Comparison of ENCODE assay signal across 20 cellular contexts in genomic region chr1:195897072-195897471, GRCh38.
A peak's percentile ranks its signal among the peaks of the same experiment; 100 is the strongest.
DNase-seq lines count a peak whose midpoint lies in the region; ATAC-seq and TF ChIP-seq lines count a peak whose summit lies in the region.
"Had no signal": no experiment of that assay in that cellular context is flagged by ENCODE, and none has a peak within 500 bp of the region (broad histone marks: within the 10 kb centered on the region; RNA-seq: fewer than 3 reads in every experiment).

No MANE protein-coding gene starts in this region.

- peaks cover 4% of the 10 kb centered on the region for H3K27me3 Mint-ChIP-seq in nephron progenitor cell (ENCODE audit: low read depth, poor library complexity)
- H3K27me3 Mint-ChIP-seq: activated CD4-positive, alpha-beta T cell treated with anti-CD3 and anti-CD28 coated beads, Interleukin-2, amount 10 ng/mL, durations not matched to agents 7 days and 5 days; activated naive CD8-positive, alpha-beta T cell; CD8-positive, alpha-beta memory T cell had no signal

- H4K20me1 ChIP-seq in SK-N-SH (ENCODE audit: insufficient read depth) (no peaks in the 10 kb centered on the region), mammary epithelial cell (ENCODE audit: insufficient read depth, low read length) (no peaks in the 10 kb centered on the region)

- in situ Hi-C loops in KBM-7 (cut with MboI; ENCODE audit: low pct_unique_long_range_greater_than_20kb, low sequenced_read_pairs) = no loop called here
- in situ Hi-C loops in mammary epithelial cell (cut with MboI; ENCODE audit: low sequenced_read_pairs in 2 of 2) = no loop called here

- TF ChIP-seq CTCF in SK-N-SH (IDR thresholded peaks at IDR 0.05) = no peak
- TF ChIP-seq CTCF in mammary epithelial cell (conservative IDR thresholded peaks at IDR 0.05 in 1 of 2, IDR thresholded peaks at IDR 0.05 in 1 of 2; ENCODE audit: extremely low read depth in 1 of 2, insufficient read depth in 1 of 2, low read depth in 1 of 2, low read length in 2 of 2) = peak; percentile 20 to 34
- no peak for TF ChIP-seq CTCF in nephron progenitor cell (IDR thresholded peaks at IDR 0.05)

- H3K36me3 ChIP-seq in SK-N-SH (replicated peaks in 1 of 2; ENCODE audit: control insufficient read depth in 1 of 2, insufficient read depth in 2 of 2, low read length in 1 of 2) (no peaks in the 10 kb centered on the region), mammary epithelial cell (ENCODE audit: insufficient read depth, low read length) (no peaks in the 10 kb centered on the region)
- H3K36me3 ChIP-seq: vagina had no signal

- H3K27ac ChIP-seq in SK-N-SH (ENCODE audit: low read depth in 2 of 2, low read length in 1 of 2) = no peak overlapping the region
- H3K27ac ChIP-seq in mammary epithelial cell (ENCODE audit: insufficient read depth, low read depth, low read length) = no peak overlapping the region
- H3K27ac ChIP-seq: parathyroid adenoma, vagina had no signal

- H3F3A ChIP-seq in SK-N-SH (replicated peaks; ENCODE audit: insufficient read depth) = no peaks in the 10 kb centered on the region

- H3K4me3 Mint-ChIP-seq in nephron progenitor cell = no peak overlapping the region
- H3K4me3 Mint-ChIP-seq: activated CD4-positive, alpha-beta T cell treated with anti-CD3 and anti-CD28 coated beads, Interleukin-2, amount 10 ng/mL, durations not matched to agents 7 days and 5 days; activated naive CD8-positive, alpha-beta T cell; activated T-helper 17 cell treated with anti-CD3 and anti-CD28 coated beads, Interleukin-2, amount 50 U/mL, for 72 hours; CD8-positive, alpha-beta memory T cell; natural killer cell; stimulated activated effector memory CD8-positive, alpha-beta T cell treated with anti-CD3 and anti-CD28 coated beads, Interleukin-12 subunit alpha, Interleukin-12 subunit beta, amount 100 ng/mL, for 72 hours had no signal

- no peaks in the 10 kb centered on the region for H3K9me3 Mint-ChIP-seq in nephron progenitor cell
- H3K9me3 Mint-ChIP-seq: activated CD4-positive, alpha-beta T cell treated with anti-CD3 and anti-CD28 coated beads, Interleukin-2, amount 10 ng/mL, durations not matched to agents 7 days and 5 days had no signal

- H3K4me2 ChIP-seq in SK-N-SH = no peak overlapping the region
- H3K4me2 ChIP-seq in mammary epithelial cell (ENCODE audit: insufficient read depth, low read depth, low read length) = no peak overlapping the region

- H3K9ac ChIP-seq in SK-N-SH (no peak overlapping the region), mammary epithelial cell (ENCODE audit: insufficient read depth, low read length) (no peak overlapping the region)
- H3K9ac ChIP-seq: parathyroid adenoma had no signal

- H3K9me3 ChIP-seq in SK-N-SH = no peaks in the 10 kb centered on the region
- no peaks in the 10 kb centered on the region for H3K9me3 ChIP-seq in mammary epithelial cell (replicated peaks; ENCODE audit: insufficient read depth, low read length)
- H3K9me3 ChIP-seq: vagina had no signal

- no TSS peak for BruUV-seq in mammary epithelial cell (replicated peaks; lab: Mats Ljungman, UMichigan)

- H3K9me2 ChIP-seq in SK-N-SH = no peaks in the 10 kb centered on the region

- no peak overlapping the region for H3K4me3 ChIP-seq in SK-N-SH (ENCODE audit: low read depth in 2 of 2, low read length in 1 of 2)
- H3K4me3 ChIP-seq in mammary epithelial cell (replicated peaks in 1 of 3; ENCODE audit: insufficient read depth in 1 of 3, low read depth in 2 of 3, low read length in 3 of 3) = no peak overlapping the region
- H3K4me3 ChIP-seq: vagina had no signal

- no peaks in the 10 kb centered on the region for H3K27me3 ChIP-seq in SK-N-SH (ENCODE audit: insufficient read depth)
- no peaks in the 10 kb centered on the region for H3K27me3 ChIP-seq in mammary epithelial cell (ENCODE audit: insufficient read depth, low read length)
- H3K27me3 ChIP-seq: vagina had no signal

- no peak overlapping the region for H3K27ac Mint-ChIP-seq in nephron progenitor cell
- H3K27ac Mint-ChIP-seq: activated CD4-positive, alpha-beta T cell treated with anti-CD3 and anti-CD28 coated beads, Interleukin-2, amount 10 ng/mL, durations not matched to agents 7 days and 5 days; activated naive CD8-positive, alpha-beta T cell; activated T-helper 17 cell treated with anti-CD3 and anti-CD28 coated beads, Interleukin-2, amount 50 U/mL, for 72 hours; CD8-positive, alpha-beta memory T cell; natural killer cell; stimulated activated effector memory CD8-positive, alpha-beta T cell treated with anti-CD3 and anti-CD28 coated beads, Interleukin-12 subunit alpha, Interleukin-12 subunit beta, amount 100 ng/mL, for 72 hours had no signal

- no peaks in the 10 kb centered on the region for H3K79me2 ChIP-seq in SK-N-SH (ENCODE audit: insufficient read depth)
- no peaks in the 10 kb centered on the region for H3K79me2 ChIP-seq in mammary epithelial cell (ENCODE audit: insufficient read depth, low read length)
- H3K79me2 ChIP-seq: parathyroid adenoma had no signal

- WGBS in SK-N-SH (ENCODE audit: low lambda C conversion rate) = 68% methylated on average over 6 of the region's 6 CpGs
- 87% methylated on average over 6 of the region's 6 CpGs for WGBS in mammary epithelial cell (ENCODE audit: low coverage, missing lambda C conversion rate)

- no peak for ATAC-seq in SK-N-SH treated with all-trans-retinoic acid at 6 μM for 48 hours
- ATAC-seq: activated T-helper 17 cell treated with anti-CD3 and anti-CD28 coated beads, Interleukin-2, amount 50 U/mL, for 72 hours; esophagus mucosa; natural killer cell; Right ventricle myocardium inferior; stimulated activated effector memory CD8-positive, alpha-beta T cell treated with anti-CD3 and anti-CD28 coated beads, Interleukin-12 subunit alpha, Interleukin-12 subunit beta, amount 100 ng/mL, for 72 hours had no signal

- intact Hi-C loops in mammary epithelial cell (cut with micrococcal nuclease) = loop anchor here (1.0 to 2.0 kb wide), 2 partner anchors 42 to 412 kb away; no protein-coding TSS in a partner anchor

- no peaks in the 10 kb centered on the region; a peak in 1 of 4 replicates for H3K4me1 ChIP-seq in SK-N-SH (ENCODE audit: control insufficient read depth in 1 of 2, insufficient read depth in 2 of 2, low read depth in 1 of 2, low read length in 1 of 2)
- peaks cover 19% of the 10 kb centered on the region for H3K4me1 ChIP-seq in mammary epithelial cell (ENCODE audit: insufficient read depth, low read length)
- H3K4me1 ChIP-seq: parathyroid adenoma, vagina had no signal

- POLR2A ChIA-PET in SK-N-SH (lab: Yijun Ruan, JAX) = no interaction called here

- no peaks in the 10 kb centered on the region for H3K36me3 Mint-ChIP-seq in nephron progenitor cell (ENCODE audit: low read depth)
- H3K36me3 Mint-ChIP-seq: activated naive CD8-positive, alpha-beta T cell; CD8-positive, alpha-beta memory T cell; natural killer cell; stimulated activated effector memory CD8-positive, alpha-beta T cell treated with anti-CD3 and anti-CD28 coated beads, Interleukin-12 subunit alpha, Interleukin-12 subunit beta, amount 100 ng/mL, for 72 hours had no signal

- DNase-seq in SK-N-SH = no peak
- peak; percentile 65 for DNase-seq in KBM-7
- DNase-seq in mammary epithelial cell = peak; percentile 18
- no peak for DNase-seq in globus pallidus (ENCODE audit: low spot score)
- no peak for DNase-seq in HPDE6-E6E7 (ENCODE audit: extremely low spot score)
- no peak for DNase-seq in nephron progenitor cell
- no peak for DNase-seq in DMS153 (lab: John Stamatoyannopoulos, UW)
- DNase-seq: activated CD4-positive, alpha-beta T cell treated with anti-CD3 and anti-CD28 coated beads, Interleukin-2, amount 10 ng/mL, durations not matched to agents 7 days and 5 days; CD8-positive, alpha-beta memory T cell; HCEC 1CT; natural killer cell; NCI-H1694 treated with DMSO at 0.1 percent for 48 hours had no signal

- dilution Hi-C loops in mammary epithelial cell (cut with HindIII; ENCODE audit: low sequenced_read_pairs) = no loop called here

- no peaks in the 10 kb centered on the region for H3K4me1 Mint-ChIP-seq in nephron progenitor cell
- H3K4me1 Mint-ChIP-seq: activated CD4-positive, alpha-beta T cell treated with anti-CD3 and anti-CD28 coated beads, Interleukin-2, amount 10 ng/mL, durations not matched to agents 7 days and 5 days; activated T-helper 17 cell treated with anti-CD3 and anti-CD28 coated beads, Interleukin-2, amount 50 U/mL, for 72 hours; CD8-positive, alpha-beta memory T cell; natural killer cell; stimulated activated effector memory CD8-positive, alpha-beta T cell treated with anti-CD3 and anti-CD28 coated beads, Interleukin-12 subunit alpha, Interleukin-12 subunit beta, amount 100 ng/mL, for 72 hours had no signal

- TF ChIP-seq EP300 in SK-N-SH (IDR thresholded peaks at IDR 0.05; ENCODE audit: borderline replicate concordance in 1 of 2, low read depth in 1 of 2, low read length in 1 of 2) = no peak

- CTCF ChIA-PET in SK-N-SH (lab: Yijun Ruan, JAX) (interaction anchor here (0.7 to 1.7 kb wide), 5 partner anchors 9 to 420 kb away, joined by 3 to 5 read pairs (median 4); no protein-coding TSS in a partner anchor), mammary epithelial cell (lab: Charles Lee; ENCODE audit: low non-redundant PET) (interaction anchor here (0.8 to 0.9 kb wide), 2 partner anchors 34 to 98 kb away, joined by 6 to 7 read pairs; no protein-coding TSS in a partner anchor)

- H2AFZ ChIP-seq in SK-N-SH (ENCODE audit: low read depth) = no peak overlapping the region
- H2AFZ ChIP-seq in mammary epithelial cell (ENCODE audit: low read depth, low read length) = no peak overlapping the region
- H2AFZ ChIP-seq: parathyroid adenoma had no signal

- peak; percentile 55 for TF ChIP-seq RAD21 in SK-N-SH (IDR thresholded peaks at IDR 0.05; ENCODE audit: low read length)

TF ChIP-seq in SK-N-SH, 30 proteins besides CTCF, POLR2A, EP300 and RAD21:
- TF ChIP-seq SMC3 (IDR thresholded peaks at IDR 0.05; ENCODE audit: low read depth, low read length) = peak; percentile 21; the same call in 1 of the 2 replicates
- TF ChIP-seq POLR2AphosphoS5 (IDR thresholded peaks at IDR 0.05; ENCODE audit: low read depth, low read length) = no peak

TF ChIP-seq in SK-N-SH treated with all-trans-retinoic acid at 6 μM for 48 hours, 23 proteins besides CTCF, POLR2A, EP300 and RAD21 (continues in another document):
- TF ChIP-seq SNAI2 (CRISPR knock-in tag; IDR thresholded peaks at IDR 0.05) = no peak
- TF ChIP-seq ISL1 (CRISPR knock-in tag; IDR thresholded peaks at IDR 0.05) = no peak
- no peak for TF ChIP-seq ZFP30 (CRISPR knock-in tag; IDR thresholded peaks at IDR 0.05)
- TF ChIP-seq ZNF565 (CRISPR knock-in tag; conservative IDR thresholded peaks at IDR 0.05; ENCODE audit: low read depth) = no peak
- TF ChIP-seq ZNF8 (CRISPR knock-in tag; IDR thresholded peaks at IDR 0.05) = no peak
- TF ChIP-seq CSDC2 (CRISPR knock-in tag; IDR thresholded peaks at IDR 0.05) = no peak
- TF ChIP-seq OSR1 (CRISPR knock-in tag; IDR thresholded peaks at IDR 0.05) = no peak

Comparison
In these comparisons a context has a peak if more than half of its experiments do, and no peak if none do; other contexts are left out.
1. DNase-seq: peak in KBM-7 (single experiment) and mammary epithelial cell (single experiment); none in SK-N-SH (single experiment), globus pallidus (single experiment), HPDE6-E6E7 (single experiment), nephron progenitor cell (single experiment) and DMS153 (single experiment).
2. CTCF ChIP-seq: peak in mammary epithelial cell (2 of 2); none in SK-N-SH (single experiment) and nephron progenitor cell (single experiment).